1 cellular context compared by ENCODE assay signal in the genomic region with DNA sequence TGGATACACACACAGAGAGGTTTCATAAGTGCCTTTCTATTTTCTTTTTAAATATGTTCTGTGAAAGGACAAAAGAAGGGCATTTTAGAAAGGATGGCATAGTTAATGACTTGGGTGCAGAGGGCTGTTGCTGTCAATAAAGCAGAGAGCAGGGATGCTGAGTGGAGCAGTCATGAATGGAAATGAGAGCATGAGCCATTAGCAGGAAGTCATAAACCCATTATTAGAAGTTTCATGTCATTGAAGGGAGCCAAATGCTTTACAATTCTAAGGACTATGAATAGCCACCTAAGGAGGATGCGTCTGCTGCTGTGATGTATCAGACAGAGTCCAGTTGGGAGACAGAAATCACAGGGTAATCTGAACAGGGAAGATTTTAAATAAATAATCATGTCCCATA.
TF ChIP-seq lines count a peak whose summit lies in the region.

No MANE protein-coding gene starts in this region.

TF ChIP-seq in HepG2, 621 proteins besides CTCF, POLR2A, EP300 and RAD21 (continued from another document):
- TF ChIP-seq, protein P1, sequence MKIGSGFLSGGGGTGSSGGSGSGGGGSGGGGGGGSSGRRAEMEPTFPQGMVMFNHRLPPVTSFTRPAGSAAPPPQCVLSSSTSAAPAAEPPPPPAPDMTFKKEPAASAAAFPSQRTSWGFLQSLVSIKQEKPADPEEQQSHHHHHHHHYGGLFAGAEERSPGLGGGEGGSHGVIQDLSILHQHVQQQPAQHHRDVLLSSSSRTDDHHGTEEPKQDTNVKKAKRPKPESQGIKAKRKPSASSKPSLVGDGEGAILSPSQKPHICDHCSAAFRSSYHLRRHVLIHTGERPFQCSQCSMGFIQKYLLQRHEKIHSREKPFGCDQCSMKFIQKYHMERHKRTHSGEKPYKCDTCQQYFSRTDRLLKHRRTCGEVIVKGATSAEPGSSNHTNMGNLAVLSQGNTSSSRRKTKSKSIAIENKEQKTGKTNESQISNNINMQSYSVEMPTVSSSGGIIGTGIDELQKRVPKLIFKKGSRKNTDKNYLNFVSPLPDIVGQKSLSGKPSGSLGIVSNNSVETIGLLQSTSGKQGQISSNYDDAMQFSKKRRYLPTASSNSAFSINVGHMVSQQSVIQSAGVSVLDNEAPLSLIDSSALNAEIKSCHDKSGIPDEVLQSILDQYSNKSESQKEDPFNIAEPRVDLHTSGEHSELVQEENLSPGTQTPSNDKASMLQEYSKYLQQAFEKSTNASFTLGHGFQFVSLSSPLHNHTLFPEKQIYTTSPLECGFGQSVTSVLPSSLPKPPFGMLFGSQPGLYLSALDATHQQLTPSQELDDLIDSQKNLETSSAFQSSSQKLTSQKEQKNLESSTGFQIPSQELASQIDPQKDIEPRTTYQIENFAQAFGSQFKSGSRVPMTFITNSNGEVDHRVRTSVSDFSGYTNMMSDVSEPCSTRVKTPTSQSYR (CRISPR knock-in tag; IDR thresholded peaks at IDR 0.05; ENCODE audit: borderline replicate concordance): no peak
- TF ChIP-seq HNRNPK (IDR thresholded peaks at IDR 0.05; ENCODE audit: low read depth, low read length, poor library complexity, severe bottlenecking): no peak
- no peak for TF ChIP-seq ZNF747 (CRISPR knock-in tag; IDR thresholded peaks at IDR 0.05; ENCODE audit: borderline replicate concordance)
